ENCODE assay signal across 10 cellular contexts in genomic region chr15:60363024-60363674, GRCh38. TPM values are rescaled to one million over a fixed set of nuclear protein-coding genes. Genes with fewer than 3 reads are reported as not detected.
A peak's percentile ranks its signal among the peaks of the same experiment; 100 is the strongest.
DNase-seq lines count a peak whose midpoint lies in the region; ATAC-seq, FAIRE-seq and TF ChIP-seq lines count a peak whose summit lies in the region.
"Had no signal": no experiment of that assay in that cellular context is flagged by ENCODE, and none has a peak within 500 bp of the region (broad histone marks: within the 10 kb centered on the region; RNA-seq: fewer than 3 reads in every experiment).

No MANE protein-coding gene starts in this region.

- H3K4me1 ChIP-seq in CD8-positive, alpha-beta memory T cell (ENCODE audit: insufficient read depth, low read length): peaks cover 11% of the 10 kb centered on the region
- no peaks in the 10 kb centered on the region for H3K4me1 ChIP-seq in prostate gland (replicated peaks)

- no peak for DNase-seq in CD8-positive, alpha-beta memory T cell
- DNase-seq in NCI-H2171 treated with DMSO at 0.1 percent for 48 hours (lab: John Stamatoyannopoulos, UW) (peak; percentile 83), prostate gland (ENCODE audit: low spot score) (no peak), RCC 7860 (ENCODE audit: low spot score) (no peak), posterior cingulate gyrus (no peak), COLO668 (lab: John Stamatoyannopoulos, UW; ENCODE audit: unreplicated experiment) (no peak), urothelium cell line (ENCODE audit: low spot score) (no peak)
- DNase-seq in effector memory CD8-positive, alpha-beta T cell: no peak
- DNase-seq: naive thymus-derived CD8-positive, alpha-beta T cell had no signal

- no peak overlapping the region for H3K4me3 Mint-ChIP-seq in CD8-positive, alpha-beta memory T cell
- no peak overlapping the region for H3K4me3 Mint-ChIP-seq in effector memory CD8-positive, alpha-beta T cell
- H3K4me3 Mint-ChIP-seq: naive thymus-derived CD8-positive, alpha-beta T cell had no signal

- POLR2A ChIA-PET in CD8-positive, alpha-beta memory T cell (lab: Charles Lee): interaction anchor here (0.6 to 0.7 kb wide), 2 partner anchors 112 to 115 kb away, joined by 3 to 10 read pairs; no protein-coding TSS in a partner anchor

- TF ChIP-seq CTCF in prostate gland (IDR thresholded peaks at IDR 0.05): no peak

- no peak overlapping the region for H3K4me3 ChIP-seq in CD8-positive, alpha-beta memory T cell (ENCODE audit: low read length)
- no peak overlapping the region for H3K4me3 ChIP-seq in prostate gland

- peaks cover 20 to 34% (median 28%) of the 10 kb centered on the region in 3 donors for H3K4me1 Mint-ChIP-seq in CD8-positive, alpha-beta memory T cell
- H3K4me1 Mint-ChIP-seq in effector memory CD8-positive, alpha-beta T cell (ENCODE audit: low read depth in 2 of 2): peaks cover 11 to 21% of the 10 kb centered on the region in 2 donors

- H3K36me3 Mint-ChIP-seq in CD8-positive, alpha-beta memory T cell: peaks cover 3 to 70% (median 14%) of the 10 kb centered on the region in 3 donors
- H3K36me3 Mint-ChIP-seq in effector memory CD8-positive, alpha-beta T cell (ENCODE audit: insufficient read depth): peaks cover 54% of the 10 kb centered on the region
- H3K36me3 Mint-ChIP-seq: naive thymus-derived CD8-positive, alpha-beta T cell had no signal

- intact Hi-C loops in prostate gland (cut with DNase I): loop anchor here (5.0 kb wide), 1 partner anchor 34 kb away; the partner anchor contains the start of gene ANXA2
- intact Hi-C loops in posterior cingulate gyrus (cut with DNase I): loop anchor here (5.0 kb wide), 2 partner anchors 554 to 1474 kb away; no protein-coding TSS in a partner anchor

- peaks cover 3% of the 10 kb centered on the region for H3K36me3 ChIP-seq in CD8-positive, alpha-beta memory T cell (ENCODE audit: insufficient read depth, low read length)
- H3K36me3 ChIP-seq in prostate gland: peaks cover 2 to 5% of the 10 kb centered on the region in 2 donors

- H3K9me3 ChIP-seq in CD8-positive, alpha-beta memory T cell (ENCODE audit: low read length): no peaks in the 10 kb centered on the region
- H3K9me3 ChIP-seq in prostate gland: no peaks in the 10 kb centered on the region

- TF ChIP-seq POLR2A in prostate gland (IDR thresholded peaks at IDR 0.05): no peak

- no peaks in the 10 kb centered on the region for H3K9me3 Mint-ChIP-seq in CD8-positive, alpha-beta memory T cell
- H3K9me3 Mint-ChIP-seq in effector memory CD8-positive, alpha-beta T cell: no peaks in the 10 kb centered on the region

- peaks cover 0 to 3% of the 10 kb centered on the region in 2 donors for H3K27me3 Mint-ChIP-seq in CD8-positive, alpha-beta memory T cell
- H3K27me3 Mint-ChIP-seq in effector memory CD8-positive, alpha-beta T cell: no peaks in the 10 kb centered on the region
- H3K27me3 Mint-ChIP-seq: naive thymus-derived CD8-positive, alpha-beta T cell had no signal

- no peak overlapping the region for H3K27ac ChIP-seq in CD8-positive, alpha-beta memory T cell (ENCODE audit: low read depth, low read length)
- peak overlapping the region; percentile 3 to 19 for H3K27ac ChIP-seq in prostate gland

- FAIRE-seq in RCC 7860 (lab: Jason Lieb, UNC): no peak
- no peak for FAIRE-seq in urothelium cell line (lab: Jason Lieb, UNC)
- FAIRE-seq: frontal cortex had no signal

- peak overlapping the region; percentile 35 to 77 (median 66) for H3K27ac Mint-ChIP-seq in CD8-positive, alpha-beta memory T cell
- peak overlapping the region; percentile 79 to 94 for H3K27ac Mint-ChIP-seq in effector memory CD8-positive, alpha-beta T cell

- CTCF ChIA-PET in CD8-positive, alpha-beta memory T cell (lab: Charles Lee): interaction anchor here (2.1 kb wide), 1 partner anchor 158 kb away, joined by 10 read pairs; no protein-coding TSS in a partner anchor

- WGBS in prostate gland: 46% methylated on average over 5 of the region's 5 CpGs

- H3K27me3 ChIP-seq in CD8-positive, alpha-beta memory T cell (ENCODE audit: insufficient read depth, low read length, poor library complexity, severe bottlenecking): no peaks in the 10 kb centered on the region
- H3K27me3 ChIP-seq in prostate gland (replicated peaks; ENCODE audit: insufficient read depth): no peaks in the 10 kb centered on the region

- no peak for ATAC-seq in effector memory CD8-positive, alpha-beta T cell (replicated peaks)
- ATAC-seq: naive thymus-derived CD8-positive, alpha-beta T cell had no signal

RNA-seq across cellular contexts. Expression of gene ANXA2, which starts 34.6 kb away (rescaled TPM):
- 100 to 1,000 TPM; 212 to 219 TPM for total RNA-seq in CD8-positive, alpha-beta memory T cell
- 471 TPM for polyA plus RNA-seq in CD8-positive, alpha-beta memory T cell
- 100 to 1,000 TPM; 404 to 595 TPM for total RNA-seq in prostate gland
